9 cellular contexts compared by ENCODE assay signal in the genomic region with DNA sequence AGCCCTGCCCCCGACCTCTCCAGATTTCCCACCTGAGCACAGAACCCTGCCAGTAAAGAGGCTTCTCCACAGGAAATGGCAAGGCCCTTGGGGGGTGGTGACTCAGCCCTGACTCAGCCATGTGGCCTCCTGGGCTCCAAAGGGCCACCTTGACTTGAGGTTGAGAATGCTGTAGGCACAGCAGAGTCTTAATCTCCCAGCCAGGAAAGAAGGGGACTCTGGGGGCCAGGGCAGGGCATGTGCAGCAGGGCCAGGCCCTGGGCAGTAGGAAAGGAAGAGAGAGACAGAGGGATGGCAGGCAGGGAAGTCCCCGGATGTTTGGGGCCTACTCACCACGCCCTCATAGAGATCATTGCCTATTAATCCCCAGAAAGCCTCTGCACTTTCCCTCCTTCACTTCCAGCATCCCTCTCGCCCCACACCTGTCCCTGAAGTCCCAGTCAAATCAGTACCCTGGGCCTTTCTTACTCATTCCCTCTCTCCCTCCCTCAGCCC. TPM values are rescaled to one million over a fixed set of nuclear protein-coding genes. Genes with fewer than 3 reads are reported as not detected.
A peak's percentile ranks its signal among the peaks of the same experiment; 100 is the strongest.
DNase-seq lines count a peak whose midpoint lies in the region; ATAC-seq, FAIRE-seq and TF ChIP-seq lines count a peak whose summit lies in the region.
"Had no signal": no experiment of that assay in that cellular context is flagged by ENCODE, and none has a peak within 500 bp of the region (broad histone marks: within the 10 kb centered on the region; RNA-seq: fewer than 3 reads in every experiment).

No MANE protein-coding gene starts in this region.

- H3K27me3 ChIP-seq in lower lobe of right lung (ENCODE audit: low read depth), result no peaks in the 10 kb centered on the region

- no peak overlapping the region for H3K4me3 ChIP-seq in lower lobe of right lung

- DNase-seq in Caki2 (ENCODE audit: low read depth) (peak; percentile 92), NCI-H460 (ENCODE audit: extremely low read depth, low read depth) (peak; percentile 61), lower lobe of right lung (no peak), medulla oblongata (ENCODE audit: extremely low spot score) (no peak), NCI-H2081 treated with DMSO at 0.1 percent for 48 hours (lab: John Stamatoyannopoulos, UW) (no peak), head of caudate nucleus (no peak), GM12891 (ENCODE audit: insufficient read length, low spot score) (no peak)
- DNase-seq in activated T-helper 1 cell treated with anti-CD3 and anti-CD28 coated beads, Interleukin-2, amount 50 U/mL, for 16 hours (ENCODE audit: low read depth in 1 of 2, low spot score in 1 of 2), result peak; percentile 15 to 23

- FAIRE-seq in GM12891 (lab: Jason Lieb, UNC), result no peak
- FAIRE-seq: islet of Langerhans had no signal

- ATAC-seq in lower lobe of right lung, result no peak

- peaks cover 63% of the 10 kb centered on the region for H3K4me1 ChIP-seq in lower lobe of right lung

- peak overlapping the region; percentile 96 for H3K27ac ChIP-seq in lower lobe of right lung

- in situ Hi-C loops in Caki2 (cut with HindIII; ENCODE audit: low pct_unique_long_range_greater_than_20kb, low sequenced_read_pairs), result no loop called here

- no peaks in the 10 kb centered on the region for H3K9me3 ChIP-seq in lower lobe of right lung

- TF ChIP-seq CTCF in lower lobe of right lung (IDR thresholded peaks at IDR 0.05), result no peak

- no peak for TF ChIP-seq POLR2A in GM12891 (IDR thresholded peaks at IDR 0.05; ENCODE audit: low read depth, low read length)

- intact Hi-C loops in lower lobe of right lung (cut with DNase I) (no loop called here), head of caudate nucleus (cut with DNase I) (no loop called here)

- no peaks in the 10 kb centered on the region for H3K36me3 ChIP-seq in lower lobe of right lung

TF ChIP-seq in GM12891, 5 proteins besides CTCF, POLR2A, EP300 and RAD21:
- TF ChIP-seq SPI1 (IDR thresholded peaks at IDR 0.05; ENCODE audit: low read depth, low read length) (no peak), POLR2AphosphoS5 (IDR thresholded peaks at IDR 0.05; ENCODE audit: low read depth, low read length) (no peak), POU2F2 (IDR thresholded peaks at IDR 0.05; ENCODE audit: low read depth, low read length) (no peak), TAF1 (IDR thresholded peaks at IDR 0.05; ENCODE audit: low read depth, low read length) (no peak), PAX5 (IDR thresholded peaks at IDR 0.05; ENCODE audit: insufficient read depth, low read length, severe bottlenecking) (no peak)

RNA-seq across cellular contexts. Expression of a gene that starts 4.8 kb away (rescaled TPM):
- 419 and 501 TPM in 2 replicates for total RNA-seq in Caki2 (2014; rRNA removed; shearing (Covaris generic); ENCODE audit: low replicate concordance)
- 19.5 and 23.3 TPM in 2 replicates for total RNA-seq in NCI-H460 (2014; rRNA removed; shearing (Covaris generic))
- polyA plus RNA-seq in NCI-H460 (2014; cell fraction: nucleus; rRNA removed), result 15.2 and 26.3 TPM in 2 replicates
- total RNA-seq in lower lobe of right lung, result 162 TPM
- 1.1 TPM for polyA plus RNA-seq in GM12891 (2012; ENCODE audit: low read depth, missing spikeins)

RNA-seq across cellular contexts. Expression of a gene that starts 44.0 kb away (rescaled TPM):
- 17.8 and 58.4 TPM in 2 replicates for total RNA-seq in Caki2 (2014; rRNA removed; shearing (Covaris generic); ENCODE audit: low replicate concordance)
- 3.9 and 4.4 TPM in 2 replicates for total RNA-seq in NCI-H460 (2014; rRNA removed; shearing (Covaris generic))
- 0.41 and 3.9 TPM in 2 replicates for polyA plus RNA-seq in NCI-H460 (2014; cell fraction: nucleus; rRNA removed)
- 35.7 TPM for total RNA-seq in lower lobe of right lung
- polyA plus RNA-seq in GM12891 (2012; ENCODE audit: low read depth, missing spikeins), result 8.8 TPM

RNA-seq across cellular contexts. Expression of a gene that starts 56.1 kb away (rescaled TPM):
- not detected in 2 replicates for total RNA-seq in Caki2 (2014; rRNA removed; shearing (Covaris generic); ENCODE audit: low replicate concordance)
- total RNA-seq in NCI-H460 (2014; rRNA removed; shearing (Covaris generic)), result not detected in 2 replicates
- polyA plus RNA-seq in NCI-H460 (2014; cell fraction: nucleus; rRNA removed), result not detected in 2 replicates
- total RNA-seq in lower lobe of right lung, result 0.38 TPM
- polyA plus RNA-seq in GM12891 (2012; ENCODE audit: low read depth, missing spikeins), result not detected

Comparison
In these comparisons a context has a peak if more than half of its experiments do, and no peak if none do; other contexts are left out.
1. DNase-seq: peak in Caki2 (single experiment), NCI-H460 (single experiment) and activated T-helper 1 cell treated with anti-CD3 and anti-CD28 coated beads, Interleukin-2, amount 50 U/mL, for 16 hours (2 of 2); none in lower lobe of right lung (single experiment), medulla oblongata (single experiment), NCI-H2081 treated with DMSO at 0.1 percent for 48 hours (single experiment), head of caudate nucleus (0 of 42) and GM12891 (single experiment).